In genomic region chr15:43492266-43492665, GRCh38 we compare ENCODE assay signal across 8 cellular contexts. TPM values are rescaled to one million over a fixed set of nuclear protein-coding genes. Genes with fewer than 3 reads are reported as not detected.
DNase-seq lines count a peak whose midpoint lies in the region; ATAC-seq and TF ChIP-seq lines count a peak whose summit lies in the region.

No MANE protein-coding gene starts in this region.

- H2AK5ac ChIP-seq in IMR-90 (ENCODE audit: low read depth, low read length): no peak overlapping the region

- peak overlapping the region; percentile 85; the same call in 1 of the 2 replicates for H3K4ac ChIP-seq in IMR-90 (ENCODE audit: low read depth, low read length)

- H3K14ac ChIP-seq in IMR-90 (replicated peaks; ENCODE audit: low read depth, low read length): peak overlapping the region; percentile 79

- H3K23ac ChIP-seq in IMR-90 (ENCODE audit: low read depth, low read length): peak overlapping the region; percentile 44; the same call in 1 of the 2 replicates

- H4K8ac ChIP-seq in IMR-90 (ENCODE audit: low read depth in 2 of 2, low read length in 2 of 2): peak overlapping the region; percentile 21 to 94; a peak in 3 of 4 replicates

- H4K5ac ChIP-seq in IMR-90 (ENCODE audit: low read depth, low read length): peak overlapping the region; percentile 41; the same call in 1 of the 2 replicates

- POLR2A ChIA-PET in IMR-90 (lab: Charles Lee; ENCODE audit: unreplicated experiment): no interaction called here

- H3K79me2 ChIP-seq in ACC112 (ENCODE audit: control insufficient read depth, insufficient read depth, low read length, unreplicated experiment): peaks cover 17% of the 10 kb centered on the region

- peak overlapping the region; percentile 12; the same call in 1 of the 2 replicates for H3K18ac ChIP-seq in IMR-90 (ENCODE audit: low read depth, low read length)

- no peak overlapping the region for H2BK120ac ChIP-seq in IMR-90 (ENCODE audit: low read depth, low read length)

- dilution Hi-C loops in IMR-90 (cut with HindIII; ENCODE audit: low sequenced_read_pairs, unreplicated experiment): no loop called here

- CTCF ChIA-PET in IMR-90 (lab: Yijun Ruan, JAX): interaction anchor here (2.3 kb wide), 1 partner anchor 22 kb away, joined by 8 read pairs; no protein-coding TSS in a partner anchor

- TF ChIP-seq POLR2A in IMR-90 (IDR thresholded peaks at IDR 0.05; ENCODE audit: low read depth, low read length) (no peak), breast epithelium (IDR thresholded peaks at IDR 0.05) (no peak)

- H3K27me3 ChIP-seq in ACC112 (ENCODE audit: insufficient read depth, low read length) (no peaks in the 10 kb centered on the region), IMR-90 (ENCODE audit: control insufficient read depth, insufficient read depth, low read length) (no peaks in the 10 kb centered on the region), breast epithelium (no peaks in the 10 kb centered on the region), mucosa of rectum (ENCODE audit: control insufficient read depth in 2 of 2, insufficient read depth in 2 of 2, low read length in 2 of 2) (no peaks in the 10 kb centered on the region)

- intact Hi-C loops in IMR-90 (cut with micrococcal nuclease) (loop anchor here (2.0 kb wide), 1 partner anchor 25 kb away; the partner anchor contains the start of gene MAP1A), breast epithelium (cut with DNase I; ENCODE audit: low total_unique reads) (no loop called here)

- TF ChIP-seq RAD21 in IMR-90 (IDR thresholded peaks at IDR 0.05; ENCODE audit: low read length): no peak

- H3K9ac ChIP-seq in IMR-90 (ENCODE audit: low read depth, low read length) (peak overlapping the region; percentile 90), mucosa of rectum (ENCODE audit: low read depth in 1 of 2, low read length in 2 of 2) (peak overlapping the region; percentile 60 to 87)

- WGBS in IMR-90 (ENCODE audit: extremely low coverage in 2 of 2, insufficient read length in 1 of 2), 2 experiments: 0% methylated on average over 1 of the region's 7 CpGs; no CpG with 5 or more reads in 1 of the 2 experiments

- TF ChIP-seq CTCF in IMR-90 (conservative IDR thresholded peaks at IDR 0.05; ENCODE audit: low read depth, low read length) (no peak), breast epithelium (IDR thresholded peaks at IDR 0.05) (no peak)

- H2AFZ ChIP-seq in ACC112 (ENCODE audit: low read length, unreplicated experiment) (peak overlapping the region; percentile 84), IMR-90 (replicated peaks; ENCODE audit: low read length, poor library complexity) (peak overlapping the region; percentile 99)

- peaks cover 2% of the 10 kb centered on the region; the same call in 1 of the 2 replicates for H3K9me1 ChIP-seq in IMR-90 (ENCODE audit: insufficient read depth, low read length)

- H3K79me1 ChIP-seq in IMR-90 (ENCODE audit: low read depth in 1 of 2, low read length in 2 of 2): peaks cover 20 to 40% of the 10 kb centered on the region in 2 experiments

- BruUV-seq in IMR-90 (replicated peaks; lab: Mats Ljungman, UMichigan): TSS peak; percentile 19

- no peak overlapping the region for H2AK9ac ChIP-seq in IMR-90 (replicated peaks; ENCODE audit: low read depth, low read length, poor library complexity)

- peak overlapping the region; percentile 13; the same call in 1 of the 2 replicates for H3K56ac ChIP-seq in IMR-90 (ENCODE audit: extremely low read depth, insufficient read depth, low read length)

- H3K27ac ChIP-seq in ACC112 (ENCODE audit: low read depth, low read length): peak overlapping the region; percentile 76; the same call in 1 of the 2 replicates
- H3K27ac ChIP-seq in IMR-90 (ENCODE audit: insufficient read depth, low read length): peak overlapping the region; percentile 95; the same call in 1 of the 2 replicates
- H3K27ac ChIP-seq in breast epithelium: peak overlapping the region; percentile 91 to 94
- H3K27ac ChIP-seq in mucosa of rectum (ENCODE audit: low read depth in 2 of 2, low read length in 2 of 2): peak overlapping the region in 1 of 2 donors; percentile 78

- peaks cover 4% of the 10 kb centered on the region; the same call in 1 of the 2 replicates for H4K20me1 ChIP-seq in IMR-90 (ENCODE audit: insufficient read depth, low read length)

- H3K36me3 ChIP-seq in ACC112 (ENCODE audit: insufficient read depth, low read length) (peaks cover 7% of the 10 kb centered on the region), IMR-90 (ENCODE audit: control insufficient read depth, insufficient read depth, low read length) (peaks cover 15% of the 10 kb centered on the region), breast epithelium (no peaks in the 10 kb centered on the region), mucosa of rectum (ENCODE audit: control insufficient read depth in 2 of 2, insufficient read depth in 2 of 2, low read length in 2 of 2) (peaks cover 8 to 13% of the 10 kb centered on the region in 2 donors)

- H3K4me2 ChIP-seq in IMR-90 (ENCODE audit: low read depth, low read length): peak overlapping the region; percentile 100

- in situ Hi-C loops in IMR-90 (cut with MboI; ENCODE audit: low sequenced_read_pairs): no loop called here

- H4K91ac ChIP-seq in IMR-90 (ENCODE audit: insufficient read depth, low read depth, low read length): no peak overlapping the region

- ATAC-seq in IMR-90 (ENCODE audit: low read depth) (0 out of 2 replicates have a peak, but pooled peaks have one; percentile 2), GM21576 (IDR thresholded peaks at IDR 0.05; ENCODE audit: unreplicated experiment) (no peak)

- peak overlapping the region; percentile 89 for H2BK5ac ChIP-seq in IMR-90 (ENCODE audit: low read depth, low read length, poor library complexity, severe bottlenecking)

- H2BK15ac ChIP-seq in IMR-90 (ENCODE audit: low read depth, low read length): no peak overlapping the region

- H3K9me3 ChIP-seq in IMR-90 (ENCODE audit: control insufficient read depth, insufficient read depth, low read length) (no peaks in the 10 kb centered on the region), breast epithelium (no peaks in the 10 kb centered on the region), mucosa of rectum (ENCODE audit: control insufficient read depth in 2 of 2, low read length in 2 of 2) (no peaks in the 10 kb centered on the region)

- DNase-seq in IMR-90 (no peak), breast epithelium (ENCODE audit: low spot score in 2 of 2) (no peak), NCI-H1048 (lab: John Stamatoyannopoulos, UW) (no peak), SHP77 treated with DMSO at 0.1 percent for 48 hours (lab: John Stamatoyannopoulos, UW) (no peak), SIG-M5 treated with dmso at 0.1 percent for 504 hours (lab: John Stamatoyannopoulos, UW; ENCODE audit: unreplicated experiment) (no peak)

- H2BK20ac ChIP-seq in IMR-90 (ENCODE audit: low read depth, low read length): no peak overlapping the region; the same call in 1 of the 2 replicates

- H3K4me3 ChIP-seq in ACC112 (ENCODE audit: low read depth, low read length) (peak overlapping the region; percentile 95), IMR-90 (ENCODE audit: insufficient read depth, low read depth, low read length) (peak overlapping the region; percentile 91), breast epithelium (peak overlapping the region; percentile 81 to 90 (median 82)), mucosa of rectum (ENCODE audit: low read length in 2 of 2) (peak overlapping the region; percentile 81 to 98)

- H3K4me1 ChIP-seq in ACC112 (ENCODE audit: control insufficient read depth, insufficient read depth, low read length, unreplicated experiment): peaks cover 20% of the 10 kb centered on the region
- peaks cover 3% of the 10 kb centered on the region; the same call in 1 of the 2 replicates for H3K4me1 ChIP-seq in IMR-90 (ENCODE audit: control insufficient read depth, insufficient read depth, low read length)
- H3K4me1 ChIP-seq in breast epithelium: peaks cover 0 to 10% of the 10 kb centered on the region in 2 donors
- H3K4me1 ChIP-seq in mucosa of rectum (ENCODE audit: control insufficient read depth in 2 of 2, insufficient read depth in 2 of 2, low read length in 2 of 2): peaks cover 8 to 13% of the 10 kb centered on the region in 2 donors

TF ChIP-seq in IMR-90, 13 proteins besides CTCF, POLR2A, EP300 and RAD21:
- no peak for TF ChIP-seq NFE2L2 (IDR thresholded peaks at IDR 0.05; ENCODE audit: low read depth, low read length)
TF ChIP-seq in IMR-90: peak in this region for 0.

RNA-seq across cellular contexts. Expression of gene TP53BP1, which starts 0.7 kb away (rescaled TPM):
- total RNA-seq in IMR-90 (2012; rRNA removed): 64.5 and 73.9 TPM in 2 replicates
- 33.9 and 36.3 TPM in 2 replicates for polyA plus RNA-seq in IMR-90 (2012; rRNA removed)
- 15.6 and 19.1 TPM in 2 replicates for polyA plus RNA-seq in IMR-90 (2012; cell fraction: cytosol; rRNA removed)
- 46.0 and 100 TPM in 2 replicates for polyA plus RNA-seq in IMR-90 (2012; cell fraction: nucleus; rRNA removed; ENCODE audit: low replicate concordance)
- 10 to 100 TPM; 30.1 to 65.5 (median 60.9) TPM for total RNA-seq in breast epithelium

RNA-seq across cellular contexts. Expression of gene MAP1A, which starts 25.1 kb away (rescaled TPM):
- total RNA-seq in IMR-90 (2012; rRNA removed): 47.2 and 48.2 TPM in 2 replicates
- polyA plus RNA-seq in IMR-90 (2012; rRNA removed): 28.7 and 31.3 TPM in 2 replicates
- 15.3 and 17.4 TPM in 2 replicates for polyA plus RNA-seq in IMR-90 (2012; cell fraction: cytosol; rRNA removed)
- 12.7 and 15.8 TPM in 2 replicates for polyA plus RNA-seq in IMR-90 (2012; cell fraction: nucleus; rRNA removed; ENCODE audit: low replicate concordance)
- total RNA-seq in breast epithelium: 10 to 100 TPM in 1 of 3 donors, 1 to 10 TPM in 2; 2.8 to 12.8 (median 8.8) TPM
